Comparison of ENCODE assay signal across 19 cellular contexts in genomic region chr1:7460807-7461206, GRCh38.
A peak's percentile ranks its signal among the peaks of the same experiment; 100 is the strongest.
DNase-seq lines count a peak whose midpoint lies in the region; ATAC-seq, FAIRE-seq and TF ChIP-seq lines count a peak whose summit lies in the region.
"Had no signal": no experiment of that assay in that cellular context is flagged by ENCODE, and none has a peak within 500 bp of the region (broad histone marks: within the 10 kb centered on the region; RNA-seq: fewer than 3 reads in every experiment).

No MANE protein-coding gene starts in this region.

- WGBS in GM12878 (ENCODE audit: insufficient coverage, insufficient replicate concordance, low lambda C conversion rate, missing lambda C conversion rate) = 2% methylated on average over 6 of the region's 6 CpGs

- H3K9me3 Mint-ChIP-seq in neural progenitor cell = no peaks in the 10 kb centered on the region
- H3K9me3 Mint-ChIP-seq: HFFc6, T-cell had no signal

- no peak for DNase-seq in HFF-Myc (ENCODE audit: extremely low read depth, low read depth)
- no peak for DNase-seq in GM12878 (ENCODE audit: low read depth, low spot score)
- peak; percentile 39 for DNase-seq in neural progenitor cell (ENCODE audit: low spot score)
- no peak for DNase-seq in central memory CD4-positive, alpha-beta T cell
- DNase-seq in NCI-H187 treated with DMSO at 0.1 percent for 48 hours (lab: John Stamatoyannopoulos, UW) = no peak
- DNase-seq in 8988T = no peak
- no peak for DNase-seq in NOMO-1 (lab: John Stamatoyannopoulos, UW; ENCODE audit: unreplicated experiment in 2 of 2)
- DNase-seq: COR-L47, DMS53, HFFc6, Karpas-422, MG63, NCI-H1092 treated with DMSO at 0.1 percent for 48 hours, NCI-H1694 treated with DMSO at 0.1 percent for 48 hours, Right ventricle myocardium superior, T-cell had no signal

- RAD21 ChIA-PET in GM12878 (lab: Charles Lee; ENCODE audit: unreplicated experiment) = interaction anchor here (0.7 kb wide), 1 partner anchor 35 kb away, joined by 3 read pairs; no protein-coding TSS in a partner anchor

- no peak for TF ChIP-seq RAD21 in GM12878 (IDR thresholded peaks at IDR 0.05; ENCODE audit: insufficient read depth, low read depth, low read length)

- H3K36me3 Mint-ChIP-seq in neural progenitor cell = no peaks in the 10 kb centered on the region
- H3K36me3 Mint-ChIP-seq: T-cell had no signal

- no TSS peak for BruUV-seq in GM12878 (replicated peaks; lab: Mats Ljungman, UMichigan)

- H3K4me1 Mint-ChIP-seq in neural progenitor cell = peaks cover 33% of the 10 kb centered on the region
- H3K4me1 Mint-ChIP-seq: T-cell had no signal

- no peak for TF ChIP-seq POLR2A in GM12878 (IDR thresholded peaks at IDR 0.05; ENCODE audit: low read depth, low read length)

- no peak overlapping the region for H3K27ac Mint-ChIP-seq in neural progenitor cell
- H3K27ac Mint-ChIP-seq: HFFc6, T-cell had no signal

- H3K9ac ChIP-seq in GM12878 (ENCODE audit: control insufficient read depth, insufficient read depth, low read length) (no peak overlapping the region), neural progenitor cell (no peak overlapping the region)

- POLR2A ChIA-PET in GM12878 (lab: Charles Lee) = no interaction called here

- TF ChIP-seq CTCF in GM12872 (IDR thresholded peaks at IDR 0.05; ENCODE audit: insufficient read depth, low read depth, low read length) = 0 out of 3 replicates have a peak, but pooled peaks have one; percentile 6
- TF ChIP-seq CTCF in HFF-Myc (IDR thresholded peaks at IDR 0.05; ENCODE audit: low read depth, low read length, missing control alignments) = peak; percentile 3
- TF ChIP-seq CTCF in GM12878 (IDR thresholded peaks at IDR 0.05 in 2 of 3, conservative IDR thresholded peaks at IDR 0.05 in 1 of 3; ENCODE audit: control insufficient read depth in 2 of 3, extremely low read depth in 1 of 3, insufficient read depth in 1 of 3, low read depth in 3 of 3, low read length in 3 of 3) = 0 out of 6 replicates have a peak, but pooled peaks have one; percentile 7 to 19 (median 9)
- TF ChIP-seq CTCF in neural progenitor cell (IDR thresholded peaks at IDR 0.05) = peak; percentile 37

- H3K4me1 ChIP-seq in GM12878 (ENCODE audit: control insufficient read depth, insufficient read depth, low read length) (no peaks in the 10 kb centered on the region), neural progenitor cell (peaks cover 5% of the 10 kb centered on the region)

- H3K36me3 ChIP-seq in GM12878 (ENCODE audit: control insufficient read depth in 2 of 2, insufficient read depth in 2 of 2, low read length in 1 of 2) = no peaks in the 10 kb centered on the region
- H3K36me3 ChIP-seq in neural progenitor cell = no peaks in the 10 kb centered on the region
- H3K36me3 ChIP-seq: MG63 had no signal

- H3K27me3 ChIP-seq in GM12878 (replicated peaks in 1 of 2; ENCODE audit: control insufficient read depth in 2 of 2, insufficient read depth in 2 of 2, low read length in 1 of 2) = peaks cover 0 to 3% of the 10 kb centered on the region in 2 experiments; a peak in 3 of 4 replicates
- H3K27me3 ChIP-seq in neural progenitor cell = no peaks in the 10 kb centered on the region
- H3K27me3 ChIP-seq: MG63 had no signal

- no peak for FAIRE-seq in GM12878 (lab: Jason Lieb, UNC)
- FAIRE-seq: RCC 7860 had no signal

- ATAC-seq in GM12878 = peak; percentile 59
- ATAC-seq: T-cell had no signal

- H3K4me3 Mint-ChIP-seq in neural progenitor cell = no peak overlapping the region
- H3K4me3 Mint-ChIP-seq: HFFc6, T-cell had no signal

- no peak overlapping the region for H3K4me2 ChIP-seq in GM12878 (ENCODE audit: control insufficient read depth, insufficient read depth)
- H3K4me2 ChIP-seq in neural progenitor cell = no peak overlapping the region

- H3K79me2 ChIP-seq in GM12878 (ENCODE audit: control insufficient read depth, insufficient read depth, low read length) = no peaks in the 10 kb centered on the region
- no peaks in the 10 kb centered on the region for H3K79me2 ChIP-seq in neural progenitor cell (ENCODE audit: low read depth)

- TF ChIP-seq EP300 in GM12878 (IDR thresholded peaks at IDR 0.05; ENCODE audit: borderline replicate concordance in 1 of 2, control insufficient read depth in 1 of 2, low read depth in 2 of 2, low read length in 2 of 2) = no peak

- H4K20me1 ChIP-seq in GM12878 (ENCODE audit: control insufficient read depth, insufficient read depth) (no peaks in the 10 kb centered on the region), neural progenitor cell (ENCODE audit: low read depth) (no peaks in the 10 kb centered on the region)

- no peak overlapping the region for H3K27ac ChIP-seq in GM12878 (ENCODE audit: control insufficient read depth, insufficient read depth)
- H3K27ac ChIP-seq in neural progenitor cell = no peak overlapping the region
- H3K27ac ChIP-seq: SK-N-MC had no signal

- in situ Hi-C loops in GM12878 (cut with MboI) = no loop called here

- CTCF ChIA-PET in GM12878 (lab: Yijun Ruan, JAX) = no interaction called here

- no peak overlapping the region for H2AFZ ChIP-seq in GM12878 (ENCODE audit: control insufficient read depth, low read depth, low read length)
- H2AFZ ChIP-seq in neural progenitor cell (replicated peaks) = no peak overlapping the region

- no peaks in the 10 kb centered on the region for H3F3A ChIP-seq in neural progenitor cell (ENCODE audit: low read depth)

- SMC1A ChIA-PET in GM12878 (lab: Charles Lee; ENCODE audit: uncharacterized antibody, unreplicated experiment) = no interaction called here

- H3K9me3 ChIP-seq in GM12878 (replicated peaks; ENCODE audit: control insufficient read depth, insufficient read depth, low read length) (no peaks in the 10 kb centered on the region), neural progenitor cell (ENCODE audit: low read depth) (no peaks in the 10 kb centered on the region)
- H3K9me3 ChIP-seq: MG63 had no signal

- intact Hi-C loops in GM12878 (cut with micrococcal nuclease; ENCODE audit: unreplicated experiment) = no loop called here

- H3K27me3 Mint-ChIP-seq in neural progenitor cell (ENCODE audit: insufficient read depth, low read depth) = peaks cover 6% of the 10 kb centered on the region

- H3K4me3 ChIP-seq in HFF-Myc (replicated peaks; ENCODE audit: low read depth, low read length) (no peak overlapping the region), GM12878 (no peak overlapping the region), neural progenitor cell (no peak overlapping the region)
- H3K4me3 ChIP-seq: MG63, SK-N-MC had no signal

TF ChIP-seq in GM12878, 131 proteins besides CTCF, POLR2A, EP300 and RAD21:
- no peak for TF ChIP-seq MYC (IDR thresholded peaks at IDR 0.05; ENCODE audit: insufficient read depth, insufficient read length, insufficient replicate concordance, low read length, severe bottlenecking)
- no peak for TF ChIP-seq SMAD5 (IDR thresholded peaks at IDR 0.05; ENCODE audit: low read depth)
- no peak for TF ChIP-seq ZNF687 (IDR thresholded peaks at IDR 0.05)
- no peak for TF ChIP-seq BCLAF1 (IDR thresholded peaks at IDR 0.05)
- no peak for TF ChIP-seq PAX5 (IDR thresholded peaks at IDR 0.05; ENCODE audit: borderline replicate concordance, low read depth, low read length)
- TF ChIP-seq NRF1 (conservative IDR thresholded peaks at IDR 0.05; ENCODE audit: low read depth, low read length) = no peak
